In genomic region chr1:228219962-228220780, GRCh38 we compare ENCODE assay signal across 13 cellular contexts. TPM values are rescaled to one million over a fixed set of nuclear protein-coding genes. Genes with fewer than 3 reads are reported as not detected.
DNase-seq lines count a peak whose midpoint lies in the region; ATAC-seq and TF ChIP-seq lines count a peak whose summit lies in the region.
"Had no signal": no experiment of that assay in that cellular context is flagged by ENCODE, and none has a peak within 500 bp of the region (broad histone marks: within the 10 kb centered on the region; RNA-seq: fewer than 3 reads in every experiment).

No MANE protein-coding gene starts in this region.

- no peak overlapping the region for H3K4me3 Mint-ChIP-seq in activated CD8-positive, alpha-beta T cell treated with anti-CD3 and anti-CD28 coated beads, Interleukin-2, amount 10 ng/mL, durations not matched to agents 7 days and 5 days
- H3K4me3 Mint-ChIP-seq in activated CD8-positive, alpha-beta T cell treated with anti-CD3 and anti-CD28 coated beads for 36 hours = no peak overlapping the region
- H3K4me3 Mint-ChIP-seq in activated naive CD4-positive, alpha-beta T cell treated with anti-CD3 and anti-CD28 coated beads, Interleukin-2, amount 10 ng/mL, durations not matched to agents 7 days and 5 days = no peak overlapping the region
- H3K4me3 Mint-ChIP-seq: CD4-positive, CD25-positive, alpha-beta regulatory T cell had no signal

- no peaks in the 10 kb centered on the region for H4K20me1 ChIP-seq in OCI-LY7 (ENCODE audit: insufficient read depth, low read length)

- H2BK5ac ChIP-seq in neuronal stem cell (ENCODE audit: low read length) (no peak overlapping the region), mesenchymal stem cell (ENCODE audit: low read depth, low read length, poor library complexity, severe bottlenecking) (no peak overlapping the region)

- H3K14ac ChIP-seq in neuronal stem cell (ENCODE audit: low read length) = peak overlapping the region; percentile 9
- H3K14ac ChIP-seq in mesenchymal stem cell (ENCODE audit: low read length in 2 of 2) = no peak overlapping the region

- ATAC-seq in activated CD8-positive, alpha-beta T cell treated with anti-CD3 and anti-CD28 coated beads, Interleukin-2, amount 10 ng/mL, durations not matched to agents 7 days and 5 days = no peak
- ATAC-seq in activated CD8-positive, alpha-beta T cell treated with anti-CD3 and anti-CD28 coated beads for 36 hours = no peak
- peak in 1 of 2 donors; percentile 20 for ATAC-seq in gastrocnemius medialis
- ATAC-seq: HCT116 had no signal

- H3K4ac ChIP-seq in neuronal stem cell (ENCODE audit: low read length) = no peak overlapping the region
- no peak overlapping the region for H3K4ac ChIP-seq in mesenchymal stem cell (ENCODE audit: low read depth in 1 of 2, low read length in 2 of 2)

- H3K18ac ChIP-seq in neuronal stem cell (ENCODE audit: low read length) = no peak overlapping the region
- no peak overlapping the region for H3K18ac ChIP-seq in mesenchymal stem cell (ENCODE audit: low read depth in 1 of 2, low read length in 2 of 2)

- no peaks in the 10 kb centered on the region for H3K79me2 ChIP-seq in OCI-LY7 (ENCODE audit: insufficient read depth, low read depth, low read length)

- H2BK12ac ChIP-seq in neuronal stem cell (ENCODE audit: low read length) (no peak overlapping the region), mesenchymal stem cell (ENCODE audit: low read length in 2 of 2) (no peak overlapping the region)

- H3K9me3 Mint-ChIP-seq in activated CD8-positive, alpha-beta T cell treated with anti-CD3 and anti-CD28 coated beads, Interleukin-2, amount 10 ng/mL, durations not matched to agents 7 days and 5 days (ENCODE audit: insufficient read depth) = no peaks in the 10 kb centered on the region
- H3K9me3 Mint-ChIP-seq in activated CD8-positive, alpha-beta T cell treated with anti-CD3 and anti-CD28 coated beads for 36 hours = peaks cover 9% of the 10 kb centered on the region
- H3K9me3 Mint-ChIP-seq in activated naive CD4-positive, alpha-beta T cell treated with anti-CD3 and anti-CD28 coated beads, Interleukin-2, amount 10 ng/mL, durations not matched to agents 7 days and 5 days = peaks cover 2% of the 10 kb centered on the region

- no peaks in the 10 kb centered on the region for H3K27me3 Mint-ChIP-seq in activated CD8-positive, alpha-beta T cell treated with anti-CD3 and anti-CD28 coated beads, Interleukin-2, amount 10 ng/mL, durations not matched to agents 7 days and 5 days (ENCODE audit: low read depth)
- no peaks in the 10 kb centered on the region for H3K27me3 Mint-ChIP-seq in activated CD8-positive, alpha-beta T cell treated with anti-CD3 and anti-CD28 coated beads for 36 hours
- H3K27me3 Mint-ChIP-seq in activated naive CD4-positive, alpha-beta T cell treated with anti-CD3 and anti-CD28 coated beads, Interleukin-2, amount 10 ng/mL, durations not matched to agents 7 days and 5 days = no peaks in the 10 kb centered on the region
- H3K27me3 Mint-ChIP-seq: CD4-positive, CD25-positive, alpha-beta regulatory T cell had no signal

- intact Hi-C loops in activated CD8-positive, alpha-beta T cell treated with anti-CD3 and anti-CD28 coated beads for 36 hours (cut with micrococcal nuclease) = no loop called here
- intact Hi-C loops in OCI-LY7 (cut with micrococcal nuclease; ENCODE audit: unreplicated experiment) = no loop called here
- intact Hi-C loops in gastrocnemius medialis (cut with DNase I; ENCODE audit: low total_unique reads) = no loop called here

- H3K23ac ChIP-seq in neuronal stem cell (ENCODE audit: low read depth, low read length, poor library complexity) (no peak overlapping the region), mesenchymal stem cell (ENCODE audit: low read length in 2 of 2) (no peak overlapping the region)

- H3K36me3 ChIP-seq in OCI-LY7 (ENCODE audit: insufficient read depth, low read length) (peaks cover 37% of the 10 kb centered on the region), neuronal stem cell (replicated peaks in 1 of 2; ENCODE audit: control insufficient read depth in 2 of 2, insufficient read depth in 2 of 2, low read length in 2 of 2) (peaks cover 0 to 44% of the 10 kb centered on the region in 2 donors), gastrocnemius medialis (peaks cover 0 to 77% of the 10 kb centered on the region in 2 donors), mesenchymal stem cell (ENCODE audit: control insufficient read depth in 1 of 2, insufficient read depth in 2 of 2, low read depth in 1 of 2, low read length in 2 of 2) (peaks cover 0 to 52% of the 10 kb centered on the region in 2 experiments), H7 (replicated peaks; ENCODE audit: control insufficient read depth, insufficient read depth, low read length) (peaks cover 29% of the 10 kb centered on the region)

- in situ Hi-C loops in gastrocnemius medialis (cut with MboI; ENCODE audit: low sequenced_read_pairs in 4 of 4) = no loop called here

- no CpG with 5 or more reads among the region's 28 CpGs for WGBS in neuronal stem cell (ENCODE audit: extremely low coverage in 2 of 2, insufficient read length in 2 of 2, insufficient replicate concordance in 1 of 2), 2 donors
- 96% methylated on average over 28 of the region's 28 CpGs for WGBS in mesenchymal stem cell

- H3K4me1 ChIP-seq in OCI-LY7 (ENCODE audit: insufficient read depth, low read length, poor library complexity, severe bottlenecking) = peaks cover 9% of the 10 kb centered on the region
- H3K4me1 ChIP-seq in neuronal stem cell (ENCODE audit: control insufficient read depth in 2 of 2, insufficient read depth in 1 of 2, low read depth in 1 of 2, low read length in 2 of 2) = no peaks in the 10 kb centered on the region
- H3K4me1 ChIP-seq in gastrocnemius medialis = peaks cover 62 to 82% of the 10 kb centered on the region in 2 donors
- H3K4me1 ChIP-seq in mesenchymal stem cell (ENCODE audit: control insufficient read depth, insufficient read depth, low read depth, low read length) = no peaks in the 10 kb centered on the region

- CTCF ChIA-PET in activated CD8-positive, alpha-beta T cell treated with anti-CD3 and anti-CD28 coated beads, Interleukin-2, amount 10 ng/mL, durations not matched to agents 7 days and 5 days (lab: Charles Lee) = no interaction called here
- CTCF ChIA-PET in activated CD8-positive, alpha-beta T cell treated with anti-CD3 and anti-CD28 coated beads for 36 hours (lab: Charles Lee) = no interaction called here
- CTCF ChIA-PET in OCI-LY7 (lab: Charles Lee; ENCODE audit: unreplicated experiment) = interaction anchor here (0.6 kb wide), 1 partner anchor 84 kb away, joined by 3 read pairs; no protein-coding TSS in a partner anchor
- CTCF ChIA-PET in activated naive CD4-positive, alpha-beta T cell treated with anti-CD3 and anti-CD28 coated beads, Interleukin-2, amount 10 ng/mL, durations not matched to agents 7 days and 5 days (lab: Charles Lee) = no interaction called here

- H3K4me3 ChIP-seq in OCI-LY7 (ENCODE audit: low read depth, low read length, poor library complexity, severe bottlenecking) = no peak overlapping the region
- H3K4me3 ChIP-seq in neuronal stem cell (ENCODE audit: low read length in 2 of 2) = peak overlapping the region in 1 of 2 donors; percentile 46
- H3K4me3 ChIP-seq in gastrocnemius medialis = no peak overlapping the region
- no peak overlapping the region for H3K4me3 ChIP-seq in mesenchymal stem cell (ENCODE audit: insufficient read depth in 1 of 2, low read depth in 1 of 2, low read length in 2 of 2)
- no peak overlapping the region for H3K4me3 ChIP-seq in H7 (ENCODE audit: insufficient read depth, low read depth, low read length)
- H3K4me3 ChIP-seq: BLaER1 treated with 17β-estradiol and CSF1 and Interleukin-3, amounts not matched to agents 10 nM and 100 nM had no signal

- peak overlapping the region; percentile 23; the same call in 1 of the 2 replicates for H3K4me2 ChIP-seq in OCI-LY7 (ENCODE audit: low read length)
- H3K4me2 ChIP-seq in neuronal stem cell (ENCODE audit: insufficient read depth, low read length, poor library complexity, severe bottlenecking) = no peak overlapping the region
- no peak overlapping the region for H3K4me2 ChIP-seq in mesenchymal stem cell (ENCODE audit: low read length, poor library complexity, severe bottlenecking)

- H3K9ac ChIP-seq in neuronal stem cell (ENCODE audit: low read depth, low read length, poor library complexity) = no peak overlapping the region
- H3K9ac ChIP-seq in mesenchymal stem cell (ENCODE audit: low read length) = no peak overlapping the region
- H3K9ac ChIP-seq: BLaER1 treated with 17β-estradiol and CSF1 and Interleukin-3, amounts not matched to agents 10 nM and 100 nM had no signal

- TF ChIP-seq POLR2A in gastrocnemius medialis (IDR thresholded peaks at IDR 0.05) = no peak

- H2AFZ ChIP-seq in OCI-LY7 (ENCODE audit: low read length) (no peak overlapping the region), neuronal stem cell (ENCODE audit: low read length) (no peak overlapping the region), mesenchymal stem cell (ENCODE audit: low read depth, low read length) (no peak overlapping the region)

- H2BK120ac ChIP-seq in neuronal stem cell (ENCODE audit: low read depth, low read length) (no peak overlapping the region), mesenchymal stem cell (ENCODE audit: low read depth, low read length) (no peak overlapping the region)

- no peak overlapping the region for H3K27ac ChIP-seq in OCI-LY7 (ENCODE audit: low read depth, low read length, poor library complexity, severe bottlenecking)
- no peak overlapping the region for H3K27ac ChIP-seq in neuronal stem cell (replicated peaks; ENCODE audit: low read length)
- peak overlapping the region; percentile 97 to 100 (median 100) for H3K27ac ChIP-seq in gastrocnemius medialis
- no peak overlapping the region for H3K27ac ChIP-seq in mesenchymal stem cell (ENCODE audit: low read length, poor library complexity, severe bottlenecking)

- no peaks in the 10 kb centered on the region for H3K9me2 ChIP-seq in OCI-LY7 (ENCODE audit: insufficient read depth, low read length)

- no peak overlapping the region for H3K27ac Mint-ChIP-seq in activated CD8-positive, alpha-beta T cell treated with anti-CD3 and anti-CD28 coated beads, Interleukin-2, amount 10 ng/mL, durations not matched to agents 7 days and 5 days
- H3K27ac Mint-ChIP-seq in activated CD8-positive, alpha-beta T cell treated with anti-CD3 and anti-CD28 coated beads for 36 hours = no peak overlapping the region
- H3K27ac Mint-ChIP-seq in activated naive CD4-positive, alpha-beta T cell treated with anti-CD3 and anti-CD28 coated beads, Interleukin-2, amount 10 ng/mL, durations not matched to agents 7 days and 5 days = no peak overlapping the region
- H3K27ac Mint-ChIP-seq: CD4-positive, CD25-positive, alpha-beta regulatory T cell had no signal

- POLR2A ChIA-PET in activated CD8-positive, alpha-beta T cell treated with anti-CD3 and anti-CD28 coated beads, Interleukin-2, amount 10 ng/mL, durations not matched to agents 7 days and 5 days (lab: Charles Lee) = no interaction called here
- POLR2A ChIA-PET in activated CD8-positive, alpha-beta T cell treated with anti-CD3 and anti-CD28 coated beads for 36 hours (lab: Charles Lee) = no interaction called here
- POLR2A ChIA-PET in OCI-LY7 (lab: Charles Lee) = interaction anchor here (0.6 to 1.2 kb wide), 3 partner anchors 186 to 237 kb away, joined by 3 to 6 read pairs (median 3); no protein-coding TSS in a partner anchor

- TF ChIP-seq CTCF in activated CD8-positive, alpha-beta T cell treated with anti-CD3 and anti-CD28 coated beads for 36 hours (IDR thresholded peaks at IDR 0.05) = no peak
- TF ChIP-seq CTCF in OCI-LY7 (conservative IDR thresholded peaks at IDR 0.05; ENCODE audit: low read length) (no peak), gastrocnemius medialis (IDR thresholded peaks at IDR 0.05 in 4 of 5, conservative IDR thresholded peaks at IDR 0.05 in 1 of 5) (no peak)

- H4K8ac ChIP-seq in neuronal stem cell (ENCODE audit: low read depth, low read length) (no peak overlapping the region), mesenchymal stem cell (ENCODE audit: low read length) (no peak overlapping the region)

- BruUV-seq in OCI-LY7 (replicated peaks; lab: Mats Ljungman, UMichigan) = no TSS peak

- no peak overlapping the region for H2BK15ac ChIP-seq in neuronal stem cell (ENCODE audit: low read length)
- no peak overlapping the region for H2BK15ac ChIP-seq in mesenchymal stem cell (ENCODE audit: low read depth, poor library complexity, severe bottlenecking)

- H2AK5ac ChIP-seq in neuronal stem cell (ENCODE audit: low read depth, low read length) (no peak overlapping the region), mesenchymal stem cell (ENCODE audit: low read length, severe bottlenecking) (no peak overlapping the region)

- H3K9me3 ChIP-seq in OCI-LY7 (ENCODE audit: low read length) (peaks cover 2% of the 10 kb centered on the region; the same call in 1 of the 2 replicates), neuronal stem cell (replicated peaks in 1 of 2; ENCODE audit: control insufficient read depth in 2 of 2, insufficient read depth in 1 of 2, low read depth in 1 of 2, low read length in 2 of 2) (peaks cover 0 to 6% of the 10 kb centered on the region in 2 donors), gastrocnemius medialis (no peaks in the 10 kb centered on the region), mesenchymal stem cell (ENCODE audit: control insufficient read depth, low read length) (peaks cover 12% of the 10 kb centered on the region)

- DNase-seq in activated CD8-positive, alpha-beta T cell treated with anti-CD3 and anti-CD28 coated beads, Interleukin-2, amount 10 ng/mL, durations not matched to agents 7 days and 5 days = peak; percentile 13
- DNase-seq in activated CD8-positive, alpha-beta T cell treated with anti-CD3 and anti-CD28 coated beads for 36 hours = no peak
- DNase-seq in OCI-LY7 (ENCODE audit: low spot score) = peak; percentile 16
- no peak for DNase-seq in neuronal stem cell (ENCODE audit: low spot score)
- DNase-seq in gastrocnemius medialis = peak in 1 of 2 donors; percentile 62
- no peak for DNase-seq in mesenchymal stem cell
- no peak for DNase-seq in activated naive CD4-positive, alpha-beta T cell treated with anti-CD3 and anti-CD28 coated beads, Interleukin-2, amount 10 ng/mL, durations not matched to agents 7 days and 5 days
- no peak for DNase-seq in H7
- DNase-seq: 8988T; AML-193; CD4-positive, CD25-positive, alpha-beta regulatory T cell had no signal

- peaks cover 10% of the 10 kb centered on the region for H3K36me3 Mint-ChIP-seq in activated CD8-positive, alpha-beta T cell treated with anti-CD3 and anti-CD28 coated beads, Interleukin-2, amount 10 ng/mL, durations not matched to agents 7 days and 5 days (ENCODE audit: low read depth)
- peaks cover 30% of the 10 kb centered on the region for H3K36me3 Mint-ChIP-seq in activated CD8-positive, alpha-beta T cell treated with anti-CD3 and anti-CD28 coated beads for 36 hours (ENCODE audit: low read depth)
- peaks cover 7% of the 10 kb centered on the region for H3K36me3 Mint-ChIP-seq in activated naive CD4-positive, alpha-beta T cell treated with anti-CD3 and anti-CD28 coated beads, Interleukin-2, amount 10 ng/mL, durations not matched to agents 7 days and 5 days

- no peaks in the 10 kb centered on the region for H3K4me1 Mint-ChIP-seq in activated CD8-positive, alpha-beta T cell treated with anti-CD3 and anti-CD28 coated beads, Interleukin-2, amount 10 ng/mL, durations not matched to agents 7 days and 5 days (ENCODE audit: low read depth)
- H3K4me1 Mint-ChIP-seq in activated CD8-positive, alpha-beta T cell treated with anti-CD3 and anti-CD28 coated beads for 36 hours (ENCODE audit: low read depth) = no peaks in the 10 kb centered on the region
- no peaks in the 10 kb centered on the region for H3K4me1 Mint-ChIP-seq in activated naive CD4-positive, alpha-beta T cell treated with anti-CD3 and anti-CD28 coated beads, Interleukin-2, amount 10 ng/mL, durations not matched to agents 7 days and 5 days

- H4K91ac ChIP-seq in neuronal stem cell (ENCODE audit: low read depth, low read length, poor library complexity) (no peak overlapping the region), mesenchymal stem cell (ENCODE audit: low read length) (no peak overlapping the region)

- H3K27me3 ChIP-seq in neuronal stem cell (ENCODE audit: control insufficient read depth in 3 of 3, insufficient read depth in 3 of 3, low read depth in 1 of 3, low read length in 3 of 3) = no peaks in the 10 kb centered on the region
- H3K27me3 ChIP-seq in gastrocnemius medialis = no peaks in the 10 kb centered on the region
- H3K27me3 ChIP-seq in mesenchymal stem cell (ENCODE audit: control insufficient read depth in 1 of 2, insufficient read depth in 1 of 2, low read length in 2 of 2) = peaks cover 0 to 13% of the 10 kb centered on the region in 2 experiments
- H3K27me3 ChIP-seq in H7 (ENCODE audit: control insufficient read depth, insufficient read depth, low read length) = no peaks in the 10 kb centered on the region
- H3K27me3 ChIP-seq: BLaER1 treated with 17β-estradiol and CSF1 and Interleukin-3, amounts not matched to agents 10 nM and 100 nM had no signal

- peaks cover 11% of the 10 kb centered on the region for H3K79me1 ChIP-seq in neuronal stem cell (ENCODE audit: low read depth, low read length)
- peaks cover 3% of the 10 kb centered on the region for H3K79me1 ChIP-seq in mesenchymal stem cell (replicated peaks; ENCODE audit: low read length, poor library complexity, severe bottlenecking)

RNA-seq across cellular contexts. Expression of gene OBSCN, which starts 12.3 kb away (rescaled TPM):
- 10 to 100 TPM; 12.3 to 14.4 TPM for total RNA-seq in activated CD8-positive, alpha-beta T cell treated with anti-CD3 and anti-CD28 coated beads, Interleukin-2, amount 10 ng/mL, durations not matched to agents 7 days and 5 days
- total RNA-seq in activated CD8-positive, alpha-beta T cell treated with anti-CD3 and anti-CD28 coated beads for 36 hours = 10 to 100 TPM; 21.6 to 23.7 TPM
- 29.5 and 51.1 TPM in 2 replicates for total RNA-seq in OCI-LY7 (2014; rRNA removed; shearing (Covaris generic))
- 43.7 and 45.2 TPM in 2 replicates for total RNA-seq in OCI-LY7 (2022)
- polyA plus RNA-seq in neuronal stem cell (2013, experiment 1 of 2) = 7.3 TPM
- 7.9 TPM for polyA plus RNA-seq in neuronal stem cell (2013, experiment 2 of 2)
- 1,000 to 10,000 TPM in 2 of 4 donors, 100 to 1,000 TPM in 2; 798 to 1,571 (median 1,162) TPM for total RNA-seq in gastrocnemius medialis
- 4.5 TPM for polyA plus RNA-seq in mesenchymal stem cell (2013, experiment 1 of 2)
- 4.9 TPM for polyA plus RNA-seq in mesenchymal stem cell (2013, experiment 2 of 2)
- 18.9 and 25.2 TPM in 2 replicates for total RNA-seq in H7 (2014; rRNA removed; shearing (Covaris generic))

RNA-seq across cellular contexts. Expression of gene IBA57, which starts 54.6 kb away (rescaled TPM):
- total RNA-seq in activated CD8-positive, alpha-beta T cell treated with anti-CD3 and anti-CD28 coated beads, Interleukin-2, amount 10 ng/mL, durations not matched to agents 7 days and 5 days = 1 to 10 TPM; 7.5 to 8.9 TPM
- 10 to 100 TPM in 1 of 2 experiments, 1 to 10 TPM in 1; 9.7 to 10.8 TPM for total RNA-seq in activated CD8-positive, alpha-beta T cell treated with anti-CD3 and anti-CD28 coated beads for 36 hours
- total RNA-seq in OCI-LY7 (2014; rRNA removed; shearing (Covaris generic)) = 3.2 and 9.9 TPM in 2 replicates
- total RNA-seq in OCI-LY7 (2022) = 9.1 and 10.8 TPM in 2 replicates
- 1.3 TPM for polyA plus RNA-seq in neuronal stem cell (2013, experiment 1 of 2)
- polyA plus RNA-seq in neuronal stem cell (2013, experiment 2 of 2) = 1.4 TPM
- 10 to 100 TPM in 3 of 4 donors, 1 to 10 TPM in 1; 4.9 to 15.7 (median 12.3) TPM for total RNA-seq in gastrocnemius medialis
- polyA plus RNA-seq in mesenchymal stem cell (2013, experiment 1 of 2) = 1.2 TPM
- polyA plus RNA-seq in mesenchymal stem cell (2013, experiment 2 of 2) = 1.7 TPM
- 21.2 and 23.3 TPM in 2 replicates for total RNA-seq in H7 (2014; rRNA removed; shearing (Covaris generic))

Comparison
In these comparisons a context has a peak if more than half of its experiments do, and no peak if none do; other contexts are left out.
1. DNase-seq: peak in activated CD8-positive, alpha-beta T cell treated with anti-CD3 and anti-CD28 coated beads, Interleukin-2, amount 10 ng/mL, durations not matched to agents 7 days and 5 days (single experiment) and OCI-LY7 (single experiment); none in activated CD8-positive, alpha-beta T cell treated with anti-CD3 and anti-CD28 coated beads for 36 hours (single experiment), neuronal stem cell (single experiment), mesenchymal stem cell (single experiment), activated naive CD4-positive, alpha-beta T cell treated with anti-CD3 and anti-CD28 coated beads, Interleukin-2, amount 10 ng/mL, durations not matched to agents 7 days and 5 days (single experiment) and H7 (single experiment).
2. H3K27ac ChIP-seq: peak in gastrocnemius medialis (4 of 4); none in OCI-LY7 (single experiment), neuronal stem cell (single experiment) and mesenchymal stem cell (single experiment).
3. RNA of gene OBSCN, which starts 12.3 kb away (total RNA-seq): 798 to 1,571 TPM in gastrocnemius medialis; 29.5 to 51.1 TPM in OCI-LY7, 21.6 to 23.7 TPM in activated CD8-positive, alpha-beta T cell treated with anti-CD3 and anti-CD28 coated beads for 36 hours, 18.9 to 25.2 TPM in H7 and 12.3 to 14.4 TPM in activated CD8-positive, alpha-beta T cell treated with anti-CD3 and anti-CD28 coated beads, Interleukin-2, amount 10 ng/mL, durations not matched to agents 7 days and 5 days; every median in the first group is over 10 times any median in the second.